ENCODE assay signal across 8 cellular contexts in the genomic region with DNA sequence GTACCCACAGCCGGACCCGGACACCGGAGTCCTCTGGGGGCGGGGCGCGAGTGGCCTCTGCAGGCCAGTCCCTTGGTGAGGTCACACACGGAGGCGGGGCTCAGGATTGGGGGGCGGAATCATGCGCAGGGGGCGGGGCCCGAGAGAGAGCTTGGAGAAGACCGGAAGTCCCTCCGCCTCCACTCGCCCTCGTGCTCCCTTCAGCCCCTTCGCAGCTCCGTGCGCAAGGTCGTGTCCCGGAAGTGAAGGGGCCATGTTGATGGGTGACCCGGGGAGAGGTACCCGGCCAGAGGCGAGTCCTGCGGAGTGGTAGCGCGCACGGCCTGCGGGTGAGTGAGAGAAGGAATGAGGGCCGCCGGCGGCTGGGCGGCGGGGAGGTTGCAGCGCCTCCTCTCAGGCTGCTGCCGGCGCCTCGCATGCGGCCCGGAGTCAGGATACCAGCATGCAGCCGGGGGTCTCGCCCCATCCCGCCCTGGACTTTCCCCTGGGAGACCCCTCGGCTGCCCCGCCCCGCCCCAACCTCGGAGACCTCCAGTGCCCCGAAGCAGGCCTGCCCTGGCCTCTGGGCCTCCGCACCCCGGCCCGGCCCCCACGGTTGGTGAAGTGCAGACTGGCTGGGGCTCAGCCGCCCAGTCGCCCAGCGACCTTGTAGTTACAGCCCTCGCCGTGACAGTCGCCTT. TPM values are rescaled to one million over a fixed set of nuclear protein-coding genes. Genes with fewer than 3 reads are reported as not detected.
DNase-seq lines count a peak whose midpoint lies in the region; ATAC-seq and TF ChIP-seq lines count a peak whose summit lies in the region.

A gene (plus strand): TSS at position 182 of the 680 bp plus-strand sequence. CDS start 9,005 bp downstream, outside the sequence.

- no peak for TF ChIP-seq CTCF in type B pancreatic cell (conservative IDR thresholded peaks at IDR 0.05)

- H3K27me3 ChIP-seq in adipocyte (replicated peaks; ENCODE audit: control insufficient read depth, insufficient read depth, low read length): no peaks in the 10 kb centered on the region

- no peaks in the 10 kb centered on the region for H3K9me3 ChIP-seq in adipocyte (ENCODE audit: control insufficient read depth, low read length)

- H3K9ac ChIP-seq in adipocyte (ENCODE audit: low read length): peak within 1 kb of the TSS; percentile 92

- H3K4me3 Mint-ChIP-seq in T-cell (peak within 1 kb of the TSS; percentile 95 to 99 (median 95)), type B pancreatic cell (peak within 1 kb of the TSS; percentile 96)

- H3K36me3 Mint-ChIP-seq in T-cell (peaks cover 28% of the 10 kb centered on the region), type B pancreatic cell (peaks cover 7% of the 10 kb centered on the region)

- H3K4me1 ChIP-seq in adipocyte (ENCODE audit: control insufficient read depth, insufficient read depth, low read length): peaks cover 66% of the 10 kb centered on the region

- peak; percentile 59 for TF ChIP-seq POLR2A in GM10847 (IDR thresholded peaks at IDR 0.05; ENCODE audit: extremely low read depth, insufficient read length)

- DNase-seq in NCI-H1417 (lab: John Stamatoyannopoulos, UW) (peak; percentile 84 to 93 (median 86)), T-cell (peak; percentile 71 to 91 (median 82)), adipocyte (ENCODE audit: low read depth) (peak; percentile 99), cardiac septum (ENCODE audit: low spot score) (peak; percentile 99), posterior cingulate gyrus (peak; percentile 94 to 100 (median 97)), type B pancreatic cell (ENCODE audit: extremely low spot score, unreplicated experiment) (peak; percentile 96)

- CTCF ChIA-PET in T-cell (lab: Charles Lee): interaction anchor here in 1 of 2 donors (0.5 to 2.7 kb wide), 9 partner anchors 8 to 1316 kb away, joined by 3 to 27 read pairs (median 3); a partner anchor contains a TSS

- intact Hi-C loops in cardiac septum (cut with DNase I): loop anchor here (1.0 kb wide), 1 partner anchor 18 kb away; a partner anchor contains a TSS
- intact Hi-C loops in posterior cingulate gyrus (cut with DNase I): no loop called here

- H3K9me3 Mint-ChIP-seq in T-cell (no peaks in the 10 kb centered on the region), type B pancreatic cell (no peaks in the 10 kb centered on the region)

- H3K4me1 Mint-ChIP-seq in T-cell (peaks cover 44 to 47% (median 45%) of the 10 kb centered on the region in 3 donors), type B pancreatic cell (ENCODE audit: unreplicated experiment) (peaks cover 35% of the 10 kb centered on the region)

- peak; percentile 87 for ATAC-seq in HG02642 (IDR thresholded peaks at IDR 0.05; ENCODE audit: poor library complexity, unreplicated experiment)
- peak; percentile 93 to 97 (median 96) for ATAC-seq in T-cell (replicated peaks in 1 of 4)

- H3K36me3 ChIP-seq in adipocyte (ENCODE audit: control insufficient read depth, insufficient read depth, low read length, severe bottlenecking): peaks cover 35% of the 10 kb centered on the region

- H3K27me3 Mint-ChIP-seq in T-cell (no peaks in the 10 kb centered on the region), type B pancreatic cell (no peaks in the 10 kb centered on the region)

- peak within 1 kb of the TSS; percentile 89 for H3K4me3 ChIP-seq in adipocyte (ENCODE audit: low read length)

- H3K27ac Mint-ChIP-seq in T-cell: peak within 1 kb of the TSS; percentile 95 to 98
- peak within 1 kb of the TSS; percentile 91 for H3K27ac Mint-ChIP-seq in type B pancreatic cell

- POLR2A ChIA-PET in T-cell (lab: Charles Lee): interaction anchor here (0.6 to 1.4 kb wide), 4 partner anchors 18 to 542 kb away, joined by 3 to 15 read pairs (median 4); a partner anchor contains a TSS

RNA-seq across cellular contexts. Expression of the gene that starts here (rescaled TPM):
- total RNA-seq in T-cell: 10 to 100 TPM; 19.7 to 44.1 (median 38.5) TPM
- total RNA-seq in cardiac septum: 19.4 TPM
- 35.0 and 35.5 TPM in 2 replicates for total RNA-seq in type B pancreatic cell (ENCODE audit: low replicate concordance)

Comparison
In these comparisons a context has a peak if more than half of its experiments do, and no peak if none do; other contexts are left out.
1. Peak in every context shown above with its lines: DNase-seq, ATAC-seq and H3K4me3 ChIP-seq.